Comparison of ENCODE assay signal across 8 cellular contexts in genomic region chr2:129758461-129759185, GRCh38.
DNase-seq lines count a peak whose midpoint lies in the region; ATAC-seq and TF ChIP-seq lines count a peak whose summit lies in the region.

No MANE protein-coding gene starts in this region.

- no peaks in the 10 kb centered on the region for H3K27me3 Mint-ChIP-seq in activated CD4-positive, alpha-beta T cell treated with anti-CD3 and anti-CD28 coated beads, Interleukin-2, amount 10 ng/mL, durations not matched to agents 7 days and 5 days

- no peaks in the 10 kb centered on the region for H3K9me3 ChIP-seq in esophagus squamous epithelium
- H3K9me3 ChIP-seq in upper lobe of right lung: no peaks in the 10 kb centered on the region

- 23 to 39% methylated on average over 8 to 9 of the region's 18 CpGs for WGBS in esophagus squamous epithelium, 2 donors

- H3K9me3 Mint-ChIP-seq in activated CD4-positive, alpha-beta T cell treated with anti-CD3 and anti-CD28 coated beads, Interleukin-2, amount 10 ng/mL, durations not matched to agents 7 days and 5 days: no peaks in the 10 kb centered on the region

- H3K4me3 Mint-ChIP-seq in activated CD4-positive, alpha-beta T cell treated with anti-CD3 and anti-CD28 coated beads, Interleukin-2, amount 10 ng/mL, durations not matched to agents 7 days and 5 days: no peak overlapping the region

- no peak for DNase-seq in activated CD4-positive, alpha-beta T cell treated with anti-CD3 and anti-CD28 coated beads, Interleukin-2, amount 10 ng/mL, durations not matched to agents 7 days and 5 days
- DNase-seq in activated CD4-positive, alpha-beta T cell treated with anti-CD3 and anti-CD28 coated beads for 48 hours: no peak
- DNase-seq in esophagus squamous epithelium (lab: John Stamatoyannopoulos, UW) (no peak), mucosa of gallbladder (ENCODE audit: low spot score) (peak; percentile 26), upper lobe of right lung (no peak), activated gamma-delta T cell treated with Interleukin-2 at 50 U/mL for 16 hours (no peak), superior temporal gyrus (ENCODE audit: extremely low spot score) (no peak)

- H3K4me1 ChIP-seq in esophagus squamous epithelium (peaks cover 0 to 16% (median 13%) of the 10 kb centered on the region in 3 donors), upper lobe of right lung (no peaks in the 10 kb centered on the region)

- no peaks in the 10 kb centered on the region for H3K36me3 ChIP-seq in esophagus squamous epithelium
- no peaks in the 10 kb centered on the region for H3K36me3 ChIP-seq in upper lobe of right lung

- POLR2A ChIA-PET in activated CD4-positive, alpha-beta T cell treated with anti-CD3 and anti-CD28 coated beads, Interleukin-2, amount 10 ng/mL, durations not matched to agents 7 days and 5 days (lab: Charles Lee): no interaction called here

- no peaks in the 10 kb centered on the region for H3K27me3 ChIP-seq in esophagus squamous epithelium
- H3K27me3 ChIP-seq in upper lobe of right lung: no peaks in the 10 kb centered on the region

- TF ChIP-seq CTCF in esophagus squamous epithelium (IDR thresholded peaks at IDR 0.05) (no peak), upper lobe of right lung (IDR thresholded peaks at IDR 0.05) (no peak)

- no peaks in the 10 kb centered on the region for H3K36me3 Mint-ChIP-seq in activated CD4-positive, alpha-beta T cell treated with anti-CD3 and anti-CD28 coated beads, Interleukin-2, amount 10 ng/mL, durations not matched to agents 7 days and 5 days (ENCODE audit: low read depth)

- ATAC-seq in upper lobe of right lung: peak; percentile 87
- no peak for ATAC-seq in GM21717 (IDR thresholded peaks at IDR 0.05; ENCODE audit: unreplicated experiment)

- H3K27ac Mint-ChIP-seq in activated CD4-positive, alpha-beta T cell treated with anti-CD3 and anti-CD28 coated beads, Interleukin-2, amount 10 ng/mL, durations not matched to agents 7 days and 5 days: peak overlapping the region; percentile 22

- TF ChIP-seq POLR2A in esophagus squamous epithelium (IDR thresholded peaks at IDR 0.05): no peak

- H3K4me1 Mint-ChIP-seq in activated CD4-positive, alpha-beta T cell treated with anti-CD3 and anti-CD28 coated beads, Interleukin-2, amount 10 ng/mL, durations not matched to agents 7 days and 5 days: no peaks in the 10 kb centered on the region

- H3K27ac ChIP-seq in esophagus squamous epithelium: peak overlapping the region in 3 of 4 donors; percentile 24 to 64 (median 35)
- H3K27ac ChIP-seq in upper lobe of right lung: no peak overlapping the region

- CTCF ChIA-PET in activated CD4-positive, alpha-beta T cell treated with anti-CD3 and anti-CD28 coated beads, Interleukin-2, amount 10 ng/mL, durations not matched to agents 7 days and 5 days (lab: Charles Lee): no interaction called here

- peak overlapping the region; percentile 11 to 56 (median 33) for H3K4me3 ChIP-seq in esophagus squamous epithelium
- peak overlapping the region; percentile 36 for H3K4me3 ChIP-seq in upper lobe of right lung

- intact Hi-C loops in esophagus squamous epithelium (cut with DNase I) (no loop called here), upper lobe of right lung (cut with DNase I) (no loop called here)
